In genomic region chr9:124855944-124856773, GRCh38 we compare ENCODE assay signal across 10 cellular contexts. TPM values are rescaled to one million over a fixed set of nuclear protein-coding genes. Genes with fewer than 3 reads are reported as not detected.
DNase-seq lines count a peak whose midpoint lies in the region; ATAC-seq and TF ChIP-seq lines count a peak whose summit lies in the region.
"Had no signal": no experiment of that assay in that cellular context is flagged by ENCODE, and none has a peak within 500 bp of the region (broad histone marks: within the 10 kb centered on the region; RNA-seq: fewer than 3 reads in every experiment).

No MANE protein-coding gene starts in this region.

- intact Hi-C loops in PC-9 (cut with micrococcal nuclease; ENCODE audit: unreplicated experiment) = loop anchor here (1.0 kb wide), 2 partner anchors 239 to 518 kb away; no protein-coding TSS in a partner anchor

- POLR2A ChIA-PET in PC-9 (lab: Charles Lee; ENCODE audit: unreplicated experiment) = interaction anchor here (0.6 to 1.1 kb wide), 3 partner anchors 85 to 385 kb away, joined by 4 to 6 read pairs (median 4); partner anchors contain the start of genes HSPA5 and NR6A1

- H3K4me3 ChIP-seq in GM12865 (ENCODE audit: low read depth, low read length) = no peak overlapping the region
- no peak overlapping the region for H3K4me3 ChIP-seq in PC-9
- H3K4me3 ChIP-seq in fibroblast of pulmonary artery (replicated peaks; ENCODE audit: low read depth, low read length) = no peak overlapping the region

- H3K9me3 ChIP-seq in PC-9 (ENCODE audit: insufficient read depth, low read depth) = no peaks in the 10 kb centered on the region

- peaks cover 32% of the 10 kb centered on the region for H3K36me3 ChIP-seq in PC-9 (ENCODE audit: low read depth)

- H2AFZ ChIP-seq in PC-9 = no peak overlapping the region

- peaks cover 27% of the 10 kb centered on the region for H3K79me2 ChIP-seq in PC-9 (ENCODE audit: low read depth)

- H3K9me2 ChIP-seq in PC-9 (ENCODE audit: insufficient read depth) = no peaks in the 10 kb centered on the region

- H3K4me2 ChIP-seq in PC-9 = no peak overlapping the region

- H3K4me1 ChIP-seq in PC-9 (replicated peaks; ENCODE audit: insufficient read depth) = peaks cover 31% of the 10 kb centered on the region

- 0 out of 2 replicates have a peak overlapping the region, but pooled peaks have one; percentile 17 for H3K27ac ChIP-seq in PC-9

- TF ChIP-seq CTCF in AG09319 (IDR thresholded peaks at IDR 0.05; ENCODE audit: low read depth, low read length) = peak; percentile 34
- peak; percentile 27 for TF ChIP-seq CTCF in GM12865 (IDR thresholded peaks at IDR 0.05; ENCODE audit: insufficient read depth, low read depth, low read length, missing control alignments)
- TF ChIP-seq CTCF in PC-9 (conservative IDR thresholded peaks at IDR 0.05) = peak; percentile 46; the same call in 1 of the 2 replicates
- peak; percentile 34 for TF ChIP-seq CTCF in fibroblast of pulmonary artery (IDR thresholded peaks at IDR 0.05; ENCODE audit: low read length, missing control alignments)

- CTCF ChIA-PET in PC-9 (lab: Charles Lee) = interaction anchor here (0.7 to 6.7 kb wide), 2 partner anchors 81 to 529 kb away, joined by 3 to 159 read pairs; partner anchors contain the start of genes NR6A1 and OLFML2A

- ATAC-seq in GM18511 (IDR thresholded peaks at IDR 0.05; ENCODE audit: unreplicated experiment) = no peak
- ATAC-seq: right cardiac atrium had no signal

- H3K27me3 ChIP-seq in PC-9 (ENCODE audit: insufficient read depth, low read depth) = no peaks in the 10 kb centered on the region

- BruUV-seq in PC-9 (replicated peaks; lab: Mats Ljungman, UMichigan) = no TSS peak

- H4K20me1 ChIP-seq in PC-9 (ENCODE audit: insufficient read depth) = peaks cover 52% of the 10 kb centered on the region

- DNase-seq in AG09319 (ENCODE audit: extremely low read depth, low read depth) (no peak), GM12865 (ENCODE audit: low read depth) (peak; percentile 54), PC-9 (peak in 1 of 2 experiments; percentile 60), fibroblast of pulmonary artery (ENCODE audit: low read depth) (no peak), AG08396 (ENCODE audit: low spot score) (no peak), NCI-H1048 (lab: John Stamatoyannopoulos, UW) (no peak), epidermal melanocyte (ENCODE audit: insufficient read length, low spot score) (no peak)

- peaks cover 79% of the 10 kb centered on the region for H3F3A ChIP-seq in PC-9 (ENCODE audit: insufficient read depth, low read depth)

RNA-seq across cellular contexts. Expression of gene WDR38, which starts 2.9 kb away (rescaled TPM):
- total RNA-seq in PC-9 (2021) = not detected in 2 replicates
- total RNA-seq: astrocyte, right cardiac atrium had no signal

RNA-seq across cellular contexts. Expression of gene RPL35, which starts 5.6 kb away (rescaled TPM):
- 2,125 and 2,313 TPM in 2 replicates for total RNA-seq in PC-9 (2021)

RNA-seq across cellular contexts. Expression of gene ARPC5L, which starts 5.8 kb away (rescaled TPM):
- total RNA-seq in PC-9 (2021) = 71.0 and 84.4 TPM in 2 replicates
